ENCODE assay signal across 9 cellular contexts in the genomic region with DNA sequence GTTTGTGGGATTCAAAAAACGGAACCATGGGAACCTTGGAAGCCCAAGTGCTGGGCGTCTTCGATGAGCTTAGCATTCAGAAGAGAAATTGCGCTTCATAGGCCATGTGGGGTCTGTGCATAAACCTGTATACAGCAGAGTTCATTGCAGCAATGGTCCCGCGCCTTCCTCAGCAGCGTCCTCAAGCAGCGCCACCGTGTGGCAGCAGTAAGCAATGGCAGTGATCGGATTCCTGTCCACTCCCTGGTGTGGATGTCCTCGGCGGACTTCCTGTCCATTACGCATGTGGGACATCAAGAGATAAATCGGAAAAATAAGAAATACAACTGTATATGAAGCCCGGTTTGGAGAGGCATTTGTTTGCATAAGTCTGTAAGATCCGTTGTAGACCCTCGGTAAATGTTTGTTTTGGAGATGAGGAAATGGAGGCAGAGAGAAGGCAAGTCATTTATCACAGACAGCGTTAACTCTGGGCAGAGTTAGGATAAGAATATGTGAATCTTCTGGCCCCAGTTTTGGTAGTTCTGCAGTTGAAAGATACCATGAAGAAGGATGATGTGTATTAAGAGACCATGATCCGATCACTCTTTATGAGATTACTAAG. TPM values are rescaled to one million over a fixed set of nuclear protein-coding genes. Genes with fewer than 3 reads are reported as not detected.
DNase-seq lines count a peak whose midpoint lies in the region; ATAC-seq and TF ChIP-seq lines count a peak whose summit lies in the region.
"Had no signal": no experiment of that assay in that cellular context is flagged by ENCODE, and none has a peak within 500 bp of the region (broad histone marks: within the 10 kb centered on the region; RNA-seq: fewer than 3 reads in every experiment).

No MANE protein-coding gene starts in this region.

- DNase-seq in stimulated activated CD4-positive, alpha-beta T cell treated with anti-CD3 and anti-CD28 coated beads, Interleukin-12 subunit alpha, Interleukin-12 subunit beta, amount 100 ng/mL, for 48 hours (ENCODE audit: low read depth in 2 of 3, low spot score in 1 of 3), result peak in 2 of 3 donors; percentile 0 to 2
- no peak for DNase-seq in stimulated activated CD4-positive, alpha-beta T cell treated with anti-CD3 and anti-CD28 coated beads, Interleukin-4, amount 100 ng/mL, for 1 hour
- DNase-seq in HT-29 (ENCODE audit: low spot score) (peak; percentile 30), ascending aorta (ENCODE audit: low spot score in 2 of 2) (no peak), trophoblast cell (peak; percentile 2 to 28), NCI-H748 (lab: John Stamatoyannopoulos, UW; ENCODE audit: unreplicated experiment) (no peak)
- DNase-seq in CD4-positive, alpha-beta T cell, result no peak

- H2BK12ac ChIP-seq in trophoblast cell (ENCODE audit: low read length), result no peak overlapping the region

- no peaks in the 10 kb centered on the region for H3K79me1 ChIP-seq in trophoblast cell (ENCODE audit: low read length)

- no peak overlapping the region for H3K27ac Mint-ChIP-seq in CD4-positive, alpha-beta T cell
- H3K27ac Mint-ChIP-seq: activated naive CD4-positive, alpha-beta T cell treated with anti-CD3 and anti-CD28 coated beads, Interleukin-2, amount 50 U/mL, for 24 hours had no signal

- ATAC-seq in GM21447 (IDR thresholded peaks at IDR 0.05; ENCODE audit: unreplicated experiment), result no peak
- ATAC-seq in CD4-positive, alpha-beta T cell (ENCODE audit: poor library complexity), result no peak

- H3K36me3 ChIP-seq in ascending aorta (no peaks in the 10 kb centered on the region), trophoblast cell (ENCODE audit: control insufficient read depth in 1 of 2, insufficient read depth in 2 of 2, low read length in 2 of 2) (no peaks in the 10 kb centered on the region)

- no peak overlapping the region for H3K18ac ChIP-seq in trophoblast cell (ENCODE audit: low read length)

- H3K27me3 ChIP-seq in ascending aorta (no peaks in the 10 kb centered on the region), trophoblast cell (ENCODE audit: insufficient read depth, low read length) (no peaks in the 10 kb centered on the region)
- H3K27me3 ChIP-seq in CD4-positive, alpha-beta T cell (ENCODE audit: control insufficient read depth, insufficient read depth, low read length), result no peaks in the 10 kb centered on the region

- H3K9me3 ChIP-seq in ascending aorta (no peaks in the 10 kb centered on the region), trophoblast cell (ENCODE audit: insufficient read depth, low read depth, low read length) (no peaks in the 10 kb centered on the region)
- H3K9me3 ChIP-seq in CD4-positive, alpha-beta T cell (ENCODE audit: control insufficient read depth, low read length), result no peaks in the 10 kb centered on the region

- H3K79me2 ChIP-seq in trophoblast cell (ENCODE audit: control insufficient read depth, insufficient read depth, low read length, poor library complexity), result no peaks in the 10 kb centered on the region

- H3K4me3 ChIP-seq in ascending aorta (no peak overlapping the region), trophoblast cell (ENCODE audit: low read depth, low read length) (no peak overlapping the region)

- no peak overlapping the region for H4K12ac ChIP-seq in trophoblast cell (ENCODE audit: low read depth, low read length)

- intact Hi-C loops in ascending aorta (cut with DNase I), result no loop called here
- intact Hi-C loops in CD4-positive, alpha-beta T cell (cut with DNase I, micrococcal nuclease), result no loop called here

- H4K8ac ChIP-seq in trophoblast cell (ENCODE audit: low read depth, low read length), result no peak overlapping the region

- no peak overlapping the region for H3K4ac ChIP-seq in trophoblast cell (ENCODE audit: low read depth, low read length)

- CTCF ChIA-PET in CD4-positive, alpha-beta T cell (lab: Charles Lee), result no interaction called here

- H2AFZ ChIP-seq in trophoblast cell (ENCODE audit: insufficient read depth, low read length, poor library complexity), result no peak overlapping the region

- no peak overlapping the region for H3K4me2 ChIP-seq in trophoblast cell (ENCODE audit: low read length)

- peak in 2 of 3 experiments; percentile 17 to 37 for TF ChIP-seq CTCF in ascending aorta (IDR thresholded peaks at IDR 0.05)
- no peak for TF ChIP-seq CTCF in CD4-positive, alpha-beta T cell (IDR thresholded peaks at IDR 0.05)

- no peaks in the 10 kb centered on the region for H3K4me1 Mint-ChIP-seq in CD4-positive, alpha-beta T cell (ENCODE audit: low read depth)
- H3K4me1 Mint-ChIP-seq: activated naive CD4-positive, alpha-beta T cell treated with anti-CD3 and anti-CD28 coated beads, Interleukin-2, amount 50 U/mL, for 24 hours had no signal

- no CpG with 5 or more reads among the region's 19 CpGs for WGBS in trophoblast cell (ENCODE audit: extremely low coverage, insufficient coverage, insufficient read length)

- no peak overlapping the region for H2BK120ac ChIP-seq in trophoblast cell (ENCODE audit: insufficient read depth, low read length, poor library complexity)

- H4K91ac ChIP-seq in trophoblast cell (ENCODE audit: low read depth, low read length), result no peak overlapping the region

- H2BK5ac ChIP-seq in trophoblast cell (ENCODE audit: low read depth, low read length, poor library complexity), result no peak overlapping the region

- POLR2A ChIA-PET in CD4-positive, alpha-beta T cell (lab: Charles Lee), result no interaction called here

- no peaks in the 10 kb centered on the region for H3K9me3 Mint-ChIP-seq in CD4-positive, alpha-beta T cell
- H3K9me3 Mint-ChIP-seq: activated naive CD4-positive, alpha-beta T cell treated with anti-CD3 and anti-CD28 coated beads, Interleukin-2, amount 50 U/mL, for 24 hours had no signal

- H3K23ac ChIP-seq in trophoblast cell (ENCODE audit: low read length), result no peak overlapping the region

- H2AK5ac ChIP-seq in trophoblast cell (ENCODE audit: low read length), result no peak overlapping the region

- H3K36me3 Mint-ChIP-seq in CD4-positive, alpha-beta T cell (ENCODE audit: low read depth), result no peaks in the 10 kb centered on the region
- H3K36me3 Mint-ChIP-seq: activated naive CD4-positive, alpha-beta T cell treated with anti-CD3 and anti-CD28 coated beads, Interleukin-2, amount 50 U/mL, for 24 hours had no signal

- H3K4me1 ChIP-seq in ascending aorta (no peaks in the 10 kb centered on the region), trophoblast cell (ENCODE audit: control insufficient read depth in 1 of 2, insufficient read depth in 2 of 2, low read length in 2 of 2) (no peaks in the 10 kb centered on the region)

- H3K14ac ChIP-seq in trophoblast cell (ENCODE audit: low read length), result no peak overlapping the region

- no peak overlapping the region for H3K27ac ChIP-seq in ascending aorta
- no peak overlapping the region for H3K27ac ChIP-seq in trophoblast cell (ENCODE audit: low read depth, low read length)
- H3K27ac ChIP-seq in CD4-positive, alpha-beta T cell (ENCODE audit: low read depth, low read length), result no peak overlapping the region

- H3K9ac ChIP-seq in trophoblast cell (ENCODE audit: low read length), result no peak overlapping the region

- no peak overlapping the region for H3K4me3 Mint-ChIP-seq in CD4-positive, alpha-beta T cell
- H3K4me3 Mint-ChIP-seq: activated naive CD4-positive, alpha-beta T cell treated with anti-CD3 and anti-CD28 coated beads, Interleukin-2, amount 50 U/mL, for 24 hours had no signal

- no peaks in the 10 kb centered on the region for H3K27me3 Mint-ChIP-seq in CD4-positive, alpha-beta T cell
- H3K27me3 Mint-ChIP-seq: activated naive CD4-positive, alpha-beta T cell treated with anti-CD3 and anti-CD28 coated beads, Interleukin-2, amount 50 U/mL, for 24 hours had no signal

RNA-seq across cellular contexts. Expression of gene CNTN4, which starts 57.7 kb away (rescaled TPM):
- total RNA-seq in HT-29 (2014; rRNA removed; shearing (Covaris generic)), result not detected in 2 replicates
- total RNA-seq in ascending aorta, result 37.5 TPM
- 7.7 and 8.3 TPM in 2 replicates for polyA plus RNA-seq in trophoblast cell (2013)
- total RNA-seq in CD4-positive, alpha-beta T cell, result not detected

Comparison
In these comparisons a context has a peak if more than half of its experiments do, and no peak if none do; other contexts are left out.
1. DNase-seq: peak in stimulated activated CD4-positive, alpha-beta T cell treated with anti-CD3 and anti-CD28 coated beads, Interleukin-12 subunit alpha, Interleukin-12 subunit beta, amount 100 ng/mL, for 48 hours (2 of 3), HT-29 (single experiment) and trophoblast cell (2 of 2); none in stimulated activated CD4-positive, alpha-beta T cell treated with anti-CD3 and anti-CD28 coated beads, Interleukin-4, amount 100 ng/mL, for 1 hour (single experiment), ascending aorta (0 of 2), NCI-H748 (single experiment) and CD4-positive, alpha-beta T cell (0 of 10).
2. RNA of gene CNTN4, which starts 57.7 kb away (total RNA-seq): 37.5 TPM in ascending aorta (single experiment); not detected in HT-29 and not detected in CD4-positive, alpha-beta T cell; every median in the first group is over 10 times any median in the second.